In the genomic region with DNA sequence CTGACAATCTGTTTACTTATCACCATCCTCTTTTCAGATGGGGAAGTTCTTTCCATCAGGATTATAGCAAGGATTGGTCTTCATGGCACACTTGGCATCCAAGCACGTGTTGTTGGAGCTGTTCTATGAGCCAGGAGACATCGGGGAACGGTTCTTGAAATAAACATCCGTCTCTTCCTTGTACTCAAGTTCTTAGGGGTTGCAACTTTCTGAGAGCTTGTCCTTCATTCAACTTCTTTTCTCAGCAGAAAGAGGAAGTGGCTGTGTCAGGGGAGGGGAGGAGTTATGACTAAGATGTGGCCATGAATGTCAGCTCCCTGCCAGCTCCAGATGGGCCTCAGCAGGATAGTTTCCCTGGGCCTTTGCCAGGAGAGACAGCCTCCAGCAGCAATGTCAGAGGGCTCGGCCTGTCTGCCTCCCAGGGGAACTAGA, we compare ENCODE assay signal across 8 cellular contexts. TPM values are rescaled to one million over a fixed set of nuclear protein-coding genes. Genes with fewer than 3 reads are reported as not detected.
DNase-seq lines count a peak whose midpoint lies in the region; ATAC-seq, FAIRE-seq and TF ChIP-seq lines count a peak whose summit lies in the region.
"Not testable (repeated sequence)": the region's sequence is repeated elsewhere in the genome, so short reads cannot be mapped to it uniquely, and the experiment has no call there.

No MANE protein-coding gene starts in this region.

- not testable (repeated sequence) for TF ChIP-seq RAD21 in HepG2 (CRISPR knock-in tag; IDR thresholded peaks at IDR 0.05)

- TF ChIP-seq EP300 in HepG2 (IDR thresholded peaks at IDR 0.05; ENCODE audit: low read depth in 2 of 2, low read length in 2 of 2); HepG2 (CRISPR knock-in tag; IDR thresholded peaks at IDR 0.05; ENCODE audit: borderline replicate concordance): not testable (repeated sequence)

- intact Hi-C loops in HepG2 (cut with micrococcal nuclease; ENCODE audit: unreplicated experiment) = not testable (repeated sequence)

- not testable (repeated sequence) for H3K4me3 ChIP-seq in choroid plexus epithelial cell (ENCODE audit: low read depth, low read length); HepG2 (replicated peaks in 1 of 3; ENCODE audit: insufficient read depth in 1 of 3, low read depth in 2 of 3, low read length in 3 of 3)

- CTCF ChIA-PET in HepG2 (lab: Yijun Ruan, JAX; ENCODE audit: low intra/inter-chr PET ratio, low total read pairs) = not testable (repeated sequence)

- H3K4me2 ChIP-seq in HepG2 (ENCODE audit: low read depth, low read length) = not testable (repeated sequence)

- not testable (repeated sequence) for H3K27ac Mint-ChIP-seq in stimulated activated effector memory CD8-positive, alpha-beta T cell treated with anti-CD3 and anti-CD28 coated beads, Interleukin-12 subunit alpha, Interleukin-12 subunit beta, amount 100 ng/mL, for 72 hours

- BruUV-seq in HepG2 (replicated peaks; lab: Mats Ljungman, UMichigan) = not testable (repeated sequence)

- not testable (repeated sequence) for H3K36me3 ChIP-seq in HepG2 (replicated peaks in 1 of 2; ENCODE audit: control insufficient read depth in 1 of 2, insufficient read depth in 2 of 2, low read length in 2 of 2)

- not testable (repeated sequence) for TF ChIP-seq POLR2A in HepG2 (IDR thresholded peaks at IDR 0.05; ENCODE audit: insufficient read depth in 1 of 2, low read depth in 2 of 2, low read length in 2 of 2)

- H3K36me3 Mint-ChIP-seq in stimulated activated effector memory CD8-positive, alpha-beta T cell treated with anti-CD3 and anti-CD28 coated beads, Interleukin-12 subunit alpha, Interleukin-12 subunit beta, amount 100 ng/mL, for 72 hours = not testable (repeated sequence)

- not testable (repeated sequence) for H4K20me1 ChIP-seq in HepG2 (ENCODE audit: insufficient read depth, low read length)

- not testable (repeated sequence) for H3K4me3 Mint-ChIP-seq in stimulated activated effector memory CD8-positive, alpha-beta T cell treated with anti-CD3 and anti-CD28 coated beads, Interleukin-12 subunit alpha, Interleukin-12 subunit beta, amount 100 ng/mL, for 72 hours

- TF ChIP-seq CTCF in choroid plexus epithelial cell (conservative IDR thresholded peaks at IDR 0.05; ENCODE audit: low read depth, low read length); HepG2 (CRISPR knock-in tag; IDR thresholded peaks at IDR 0.05): not testable (repeated sequence)

- H3K9me3 ChIP-seq in HepG2 (ENCODE audit: low read length) = not testable (repeated sequence)

- not testable (repeated sequence) for H3K79me2 ChIP-seq in HepG2 (ENCODE audit: insufficient read depth, low read length)

- DNase-seq in DMS53 (lab: John Stamatoyannopoulos, UW) (peak; percentile 47), NAMALWA (ENCODE audit: low spot score) (peak; percentile 57), UCSD-AML1 (lab: John Stamatoyannopoulos, UW; ENCODE audit: unreplicated experiment) (peak; percentile 29), choroid plexus epithelial cell (ENCODE audit: low read depth) (peak; percentile 91)
- DNase-seq in HepG2 (ENCODE audit: low spot score); stimulated activated effector memory CD8-positive, alpha-beta T cell treated with anti-CD3 and anti-CD28 coated beads, Interleukin-12 subunit alpha, Interleukin-12 subunit beta, amount 100 ng/mL, for 72 hours (ENCODE audit: low spot score in 2 of 2): not testable (repeated sequence)

- H3K4me1 ChIP-seq in HepG2 (ENCODE audit: insufficient read depth, low read length) = not testable (repeated sequence)

- in situ Hi-C loops in HepG2 (cut with HindIII; ENCODE audit: extremely low pct_ligation_motif_present, low pct_unique_long_range_greater_than_20kb) = not testable (repeated sequence)

- POLR2A ChIA-PET in HepG2 (lab: Yijun Ruan, JAX) = not testable (repeated sequence)

- FAIRE-seq in HepG2 (lab: Jason Lieb, UNC) = peak; percentile 15

- H3K27ac ChIP-seq in HepG2 (ENCODE audit: extremely low read length, insufficient read depth, low read length) = not testable (repeated sequence)

- H3K4me1 Mint-ChIP-seq in stimulated activated effector memory CD8-positive, alpha-beta T cell treated with anti-CD3 and anti-CD28 coated beads, Interleukin-12 subunit alpha, Interleukin-12 subunit beta, amount 100 ng/mL, for 72 hours = not testable (repeated sequence)

- 63% methylated on average over 4 of the region's 5 CpGs for WGBS in HepG2 (ENCODE audit: low lambda C conversion rate)

- not testable (repeated sequence) for H3K9me3 Mint-ChIP-seq in stimulated activated effector memory CD8-positive, alpha-beta T cell treated with anti-CD3 and anti-CD28 coated beads, Interleukin-12 subunit alpha, Interleukin-12 subunit beta, amount 100 ng/mL, for 72 hours

- not testable (repeated sequence) for H2AFZ ChIP-seq in HepG2 (ENCODE audit: low read length)

- not testable (repeated sequence) for H3K27me3 ChIP-seq in HepG2 (ENCODE audit: control insufficient read depth in 1 of 2, insufficient read depth in 2 of 2, low read length in 2 of 2)

- H3K9ac ChIP-seq in HepG2 (ENCODE audit: insufficient read depth, low read depth, low read length) = not testable (repeated sequence)

- ATAC-seq in GM19467 (IDR thresholded peaks at IDR 0.05; ENCODE audit: unreplicated experiment) (peak; percentile 72), HG03097 (IDR thresholded peaks at IDR 0.05; ENCODE audit: low FRiP score, unreplicated experiment) (peak; percentile 68), HepG2 (peak; percentile 35; the same call in 1 of the 3 replicates)
- ATAC-seq in stimulated activated effector memory CD8-positive, alpha-beta T cell treated with anti-CD3 and anti-CD28 coated beads, Interleukin-12 subunit alpha, Interleukin-12 subunit beta, amount 100 ng/mL, for 72 hours = peak; percentile 87

RNA-seq across cellular contexts. Expression of gene DTX2, which starts 15.9 kb away (rescaled TPM):
- total RNA-seq in HepG2 (2016; rRNA removed; fragmentation: Illumina TruSeq; extraction: Trizol) = 5.2 and 5.5 TPM in 2 replicates
- 2.2 and 3.3 TPM in 2 replicates for total RNA-seq in HepG2 (2016; cell fraction: cytosol; rRNA removed; fragmentation: Illumina TruSeq; extraction: Trizol; ENCODE audit: low read depth)
- total RNA-seq in HepG2 (2016; cell fraction: insoluble cytoplasmic fraction; rRNA removed; fragmentation: Illumina TruSeq; extraction: Trizol) = 4.7 and 6.9 TPM in 2 replicates
- total RNA-seq in HepG2 (2016; cell fraction: membrane; rRNA removed; fragmentation: Illumina TruSeq; extraction: Trizol) = 4.2 and 4.5 TPM in 2 replicates
- 7.1 and 7.5 TPM in 2 replicates for total RNA-seq in HepG2 (2016; cell fraction: nucleus; rRNA removed; fragmentation: Illumina TruSeq; extraction: Trizol)
- polyA plus RNA-seq in HepG2 (2011; rRNA removed) = 6.2 and 7.0 TPM in 2 replicates
- polyA plus RNA-seq in HepG2 (2011; cell fraction: cytosol; rRNA removed) = 2.7 and 4.1 TPM in 2 replicates
- 18.5 and 23.3 TPM in 2 replicates for polyA plus RNA-seq in HepG2 (2011; cell fraction: nucleus; rRNA removed)
- 5.0 and 6.3 TPM in 2 replicates for polyA plus RNA-seq in HepG2 (2012)
- 1.3 and 1.5 TPM in 2 replicates for polyA plus RNA-seq in HepG2 (2016; cell fraction: cytosol; fragmentation: Illumina TruSeq; extraction: Trizol; ENCODE audit: low read depth)
- 6.9 and 7.6 TPM in 2 replicates for polyA plus RNA-seq in HepG2 (2016; cell fraction: insoluble cytoplasmic fraction; fragmentation: Illumina TruSeq; extraction: Trizol; ENCODE audit: low read depth)
- polyA plus RNA-seq in HepG2 (2016; cell fraction: membrane; fragmentation: Illumina TruSeq; extraction: Trizol; ENCODE audit: low read depth) = 2.1 and 2.2 TPM in 2 replicates
- polyA plus RNA-seq in HepG2 (2016; cell fraction: nucleus; fragmentation: Illumina TruSeq; extraction: Trizol; ENCODE audit: insufficient read depth, low read depth) = 15.2 and 17.1 TPM in 2 replicates
- 19.1 and 19.3 TPM in 2 replicates for polyA minus RNA-seq in HepG2 (2011; rRNA and poly(A)+ RNA removed; ENCODE audit: low replicate concordance)
- polyA minus RNA-seq in HepG2 (2011; cell fraction: cytosol; rRNA and poly(A)+ RNA removed) = 6.9 and 9.4 TPM in 2 replicates
- 8.8 and 10.3 TPM in 2 replicates for polyA minus RNA-seq in HepG2 (2011; cell fraction: nucleus; rRNA and poly(A)+ RNA removed)

RNA-seq across cellular contexts. Expression of gene ZP3, which starts 20.8 kb away (rescaled TPM):
- not detected in 2 replicates for total RNA-seq in HepG2 (2016; rRNA removed; fragmentation: Illumina TruSeq; extraction: Trizol)
- total RNA-seq in HepG2 (2016; cell fraction: cytosol; rRNA removed; fragmentation: Illumina TruSeq; extraction: Trizol; ENCODE audit: low read depth) = 1.5 TPM in 1 of 2 replicates, not detected in the other
- 1.2 TPM in 1 of 2 replicates, not detected in the other for total RNA-seq in HepG2 (2016; cell fraction: insoluble cytoplasmic fraction; rRNA removed; fragmentation: Illumina TruSeq; extraction: Trizol)
- 2.2 TPM in 1 of 2 replicates, not detected in the other for total RNA-seq in HepG2 (2016; cell fraction: membrane; rRNA removed; fragmentation: Illumina TruSeq; extraction: Trizol)
- not detected in 2 replicates for total RNA-seq in HepG2 (2016; cell fraction: nucleus; rRNA removed; fragmentation: Illumina TruSeq; extraction: Trizol)
- not detected in 2 replicates for polyA plus RNA-seq in HepG2 (2011; rRNA removed)
- not detected in 2 replicates for polyA plus RNA-seq in HepG2 (2011; cell fraction: cytosol; rRNA removed)
- polyA plus RNA-seq in HepG2 (2011; cell fraction: nucleus; rRNA removed) = not detected in 2 replicates
- not detected in 2 replicates for polyA plus RNA-seq in HepG2 (2012)
- polyA plus RNA-seq in HepG2 (2016; cell fraction: cytosol; fragmentation: Illumina TruSeq; extraction: Trizol; ENCODE audit: low read depth) = not detected in 2 replicates
- polyA plus RNA-seq in HepG2 (2016; cell fraction: insoluble cytoplasmic fraction; fragmentation: Illumina TruSeq; extraction: Trizol; ENCODE audit: low read depth) = not detected in 2 replicates
- polyA plus RNA-seq in HepG2 (2016; cell fraction: membrane; fragmentation: Illumina TruSeq; extraction: Trizol; ENCODE audit: low read depth) = not detected in 2 replicates
- polyA plus RNA-seq in HepG2 (2016; cell fraction: nucleus; fragmentation: Illumina TruSeq; extraction: Trizol; ENCODE audit: insufficient read depth, low read depth) = not detected in 2 replicates
- 0.80 and 89.9 TPM in 2 replicates for polyA minus RNA-seq in HepG2 (2011; rRNA and poly(A)+ RNA removed; ENCODE audit: low replicate concordance)
- polyA minus RNA-seq in HepG2 (2011; cell fraction: cytosol; rRNA and poly(A)+ RNA removed) = not detected in 2 replicates
- polyA minus RNA-seq in HepG2 (2011; cell fraction: nucleus; rRNA and poly(A)+ RNA removed) = not detected in 2 replicates

RNA-seq across cellular contexts. Expression of gene SSC4D, which starts 36.1 kb away (rescaled TPM):
- 32.3 and 63.8 TPM in 2 replicates for total RNA-seq in HepG2 (2016; rRNA removed; fragmentation: Illumina TruSeq; extraction: Trizol)
- total RNA-seq in HepG2 (2016; cell fraction: cytosol; rRNA removed; fragmentation: Illumina TruSeq; extraction: Trizol; ENCODE audit: low read depth) = 7.6 and 8.8 TPM in 2 replicates
- total RNA-seq in HepG2 (2016; cell fraction: insoluble cytoplasmic fraction; rRNA removed; fragmentation: Illumina TruSeq; extraction: Trizol) = 34.6 and 61.6 TPM in 2 replicates
- total RNA-seq in HepG2 (2016; cell fraction: membrane; rRNA removed; fragmentation: Illumina TruSeq; extraction: Trizol) = 25.9 and 27.1 TPM in 2 replicates
- total RNA-seq in HepG2 (2016; cell fraction: nucleus; rRNA removed; fragmentation: Illumina TruSeq; extraction: Trizol) = 48.0 and 57.4 TPM in 2 replicates
- 33.3 and 48.2 TPM in 2 replicates for polyA plus RNA-seq in HepG2 (2011; rRNA removed)
- 37.9 and 40.0 TPM in 2 replicates for polyA plus RNA-seq in HepG2 (2011; cell fraction: cytosol; rRNA removed)
- polyA plus RNA-seq in HepG2 (2011; cell fraction: nucleus; rRNA removed) = 48.0 and 53.5 TPM in 2 replicates
- 16.6 and 28.9 TPM in 2 replicates for polyA plus RNA-seq in HepG2 (2012)
- polyA plus RNA-seq in HepG2 (2016; cell fraction: cytosol; fragmentation: Illumina TruSeq; extraction: Trizol; ENCODE audit: low read depth) = 6.9 and 7.7 TPM in 2 replicates
- polyA plus RNA-seq in HepG2 (2016; cell fraction: insoluble cytoplasmic fraction; fragmentation: Illumina TruSeq; extraction: Trizol; ENCODE audit: low read depth) = 34.3 and 36.7 TPM in 2 replicates
- 21.4 and 22.0 TPM in 2 replicates for polyA plus RNA-seq in HepG2 (2016; cell fraction: membrane; fragmentation: Illumina TruSeq; extraction: Trizol; ENCODE audit: low read depth)
- 116 and 122 TPM in 2 replicates for polyA plus RNA-seq in HepG2 (2016; cell fraction: nucleus; fragmentation: Illumina TruSeq; extraction: Trizol; ENCODE audit: insufficient read depth, low read depth)
- 2.6 and 50.7 TPM in 2 replicates for polyA minus RNA-seq in HepG2 (2011; rRNA and poly(A)+ RNA removed; ENCODE audit: low replicate concordance)
- 11.6 and 15.7 TPM in 2 replicates for polyA minus RNA-seq in HepG2 (2011; cell fraction: cytosol; rRNA and poly(A)+ RNA removed)
- polyA minus RNA-seq in HepG2 (2011; cell fraction: nucleus; rRNA and poly(A)+ RNA removed) = 7.5 and 10.8 TPM in 2 replicates

Comparison
In these comparisons a context has a peak if more than half of its experiments do, and no peak if none do; other contexts are left out.
1. ATAC-seq: peak in every context shown above with its lines; median percentile 87 in stimulated activated effector memory CD8-positive, alpha-beta T cell treated with anti-CD3 and anti-CD28 coated beads, Interleukin-12 subunit alpha, Interleukin-12 subunit beta, amount 100 ng/mL, for 72 hours; 72 in GM19467; 68 in HG03097; 35 in HepG2.